23 cellular contexts compared by ENCODE assay signal in the genomic region with DNA sequence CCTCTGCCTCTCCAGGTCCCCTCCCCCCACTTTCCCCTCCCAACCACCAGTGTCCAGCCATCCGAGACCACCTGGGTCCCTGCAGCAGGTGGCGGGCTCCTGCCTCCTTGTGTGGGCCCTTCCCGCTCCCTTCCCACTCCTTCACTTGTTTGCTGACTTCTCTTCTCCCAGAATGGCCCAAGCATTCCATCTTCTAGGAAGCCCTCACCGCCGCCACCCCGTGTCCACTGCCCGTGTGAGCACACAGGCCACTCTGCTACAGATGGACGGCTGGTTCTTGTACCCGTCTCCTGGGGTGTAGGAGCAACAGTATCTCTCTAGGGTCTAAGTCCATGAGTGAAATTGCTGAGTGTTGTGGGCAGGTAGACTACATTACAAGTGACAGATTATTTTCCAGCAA.
"Had no signal": no experiment of that assay in that cellular context is flagged by ENCODE, and none has a peak within 500 bp of the region (broad histone marks: within the 10 kb centered on the region; RNA-seq: fewer than 3 reads in every experiment).

No MANE protein-coding gene starts in this region.

- H3K27me3 ChIP-seq: right atrium auricular region, sigmoid colon, testis, tibial artery, upper lobe of left lung had no signal

- H3K9me3 ChIP-seq: prostate gland, right atrium auricular region, sigmoid colon, testis, tibial artery, upper lobe of left lung had no signal

- ATAC-seq: effector memory CD8-positive, alpha-beta T cell; left colon; natural killer cell; stimulated activated effector memory CD8-positive, alpha-beta T cell treated with anti-CD3 and anti-CD28 coated beads, Interleukin-12 subunit alpha, Interleukin-12 subunit beta, amount 100 ng/mL, for 72 hours; stimulated activated naive CD8-positive, alpha-beta T cell treated with anti-CD3 and anti-CD28 coated beads, Interleukin-15, Interleukin-2, amounts not matched to agents 100 U/mL and 50 U/mL, for 24 hours had no signal

- H3K27ac ChIP-seq: parathyroid adenoma, prostate gland, right atrium auricular region, sigmoid colon, testis, tibial artery, upper lobe of left lung had no signal

- DNase-seq: cerebellar nuclear complex; cortex of kidney; effector memory CD8-positive, alpha-beta T cell; erythroblast; hypothalamus; immature natural killer cell; islet precursor cell; kidney glomerular epithelial cell; left colon; mammary epithelial cell; natural killer cell; sigmoid colon; stimulated activated CD4-positive, alpha-beta T cell treated with anti-CD3 and anti-CD28 coated beads, Interleukin-2, amount 100 ng/mL, for 24 hours; stimulated activated CD4-positive, alpha-beta T cell treated with anti-CD3 and anti-CD28 coated beads, Interleukin-4, amount 100 ng/mL, for 24 hours; stimulated activated naive CD8-positive, alpha-beta T cell treated with anti-CD3 and anti-CD28 coated beads, Interleukin-15, Interleukin-2, amounts not matched to agents 100 U/mL and 50 U/mL, for 24 hours; substantia nigra; testis; tibial artery; upper lobe of left lung had no signal

- H3K36me3 ChIP-seq: prostate gland had no signal

- H3K4me3 ChIP-seq: prostate gland, right atrium auricular region, sigmoid colon, testis, tibial artery, upper lobe of left lung had no signal

- H3K4me1 ChIP-seq: parathyroid adenoma, prostate gland, right atrium auricular region, testis, tibial artery had no signal
